ENCODE assay signal across 9 cellular contexts in genomic region chr7:151342811-151343210, GRCh38. TPM values are rescaled to one million over a fixed set of nuclear protein-coding genes. Genes with fewer than 3 reads are reported as not detected.
A peak's percentile ranks its signal among the peaks of the same experiment; 100 is the strongest.
DNase-seq lines count a peak whose midpoint lies in the region; FAIRE-seq and TF ChIP-seq lines count a peak whose summit lies in the region.
"Had no signal": no experiment of that assay in that cellular context is flagged by ENCODE, and none has a peak within 500 bp of the region (broad histone marks: within the 10 kb centered on the region; RNA-seq: fewer than 3 reads in every experiment).

No MANE protein-coding gene starts in this region.

- H3K9ac ChIP-seq in BLaER1 treated with 17β-estradiol and CSF1 and Interleukin-3, amounts not matched to agents 10 nM and 100 nM = peak overlapping the region; percentile 82 to 86 (median 84)
- peak overlapping the region; percentile 91 for H3K9ac ChIP-seq in mammary epithelial cell (ENCODE audit: insufficient read depth, low read length)
- H3K9ac ChIP-seq in neural cell (ENCODE audit: low read length) = no peak overlapping the region

- no peak for TF ChIP-seq RAD21 in neural cell (conservative IDR thresholded peaks at IDR 0.05)

- H3F3A ChIP-seq in neural cell (ENCODE audit: insufficient read depth, low read length, poor library complexity, severe bottlenecking) = no peaks in the 10 kb centered on the region

- no peak for DNase-seq in Jurkat, Clone E6-1 (ENCODE audit: low read depth, low spot score)
- DNase-seq in mammary epithelial cell (peak; percentile 25), CD1c-positive myeloid dendritic cell (ENCODE audit: extremely low spot score) (no peak), DMS114 treated with DMSO at 0.1 percent for 48 hours (lab: John Stamatoyannopoulos, UW; ENCODE audit: unreplicated experiment) (no peak), D721Med (ENCODE audit: insufficient read length, low spot score) (no peak), NCI-H2171 treated with DMSO at 0.1 percent for 48 hours (lab: John Stamatoyannopoulos, UW) (no peak)
- DNase-seq: substantia nigra had no signal

- peak overlapping the region; percentile 65 to 92 (median 87) for H3K4me2 ChIP-seq in BLaER1 treated with 17β-estradiol and CSF1 and Interleukin-3, amounts not matched to agents 10 nM and 100 nM
- peak overlapping the region; percentile 89 for H3K4me2 ChIP-seq in mammary epithelial cell (ENCODE audit: insufficient read depth, low read depth, low read length)
- H3K4me2 ChIP-seq in neural cell (ENCODE audit: low read length) = peak overlapping the region; percentile 59

- peaks cover 21 to 35% (median 28%) of the 10 kb centered on the region in 10 experiments for H3K4me1 ChIP-seq in BLaER1 treated with 17β-estradiol and CSF1 and Interleukin-3, amounts not matched to agents 10 nM and 100 nM
- no peaks in the 10 kb centered on the region for H3K4me1 ChIP-seq in mammary epithelial cell (ENCODE audit: insufficient read depth, low read length)

- no peaks in the 10 kb centered on the region; a peak in 1 of 22 replicates for H4K20me1 ChIP-seq in BLaER1 treated with 17β-estradiol and CSF1 and Interleukin-3, amounts not matched to agents 10 nM and 100 nM
- H4K20me1 ChIP-seq in mammary epithelial cell (ENCODE audit: insufficient read depth, low read length) (no peaks in the 10 kb centered on the region), neural cell (ENCODE audit: insufficient read depth) (no peaks in the 10 kb centered on the region)

- peak overlapping the region in 10 of 11 experiments; percentile 62 to 91 (median 80); a peak in 21 of 22 replicates for H3K27ac ChIP-seq in BLaER1 treated with 17β-estradiol and CSF1 and Interleukin-3, amounts not matched to agents 10 nM and 100 nM
- H3K27ac ChIP-seq in mammary epithelial cell (ENCODE audit: insufficient read depth, low read depth, low read length) (peak overlapping the region; percentile 72), neural cell (ENCODE audit: low read length) (no peak overlapping the region)

- peak overlapping the region; percentile 84 to 94 (median 87) for H3K4me3 ChIP-seq in BLaER1 treated with 17β-estradiol and CSF1 and Interleukin-3, amounts not matched to agents 10 nM and 100 nM
- peak overlapping the region; percentile 70 for H3K4me3 ChIP-seq in Jurkat, Clone E6-1 (ENCODE audit: low read length)
- H3K4me3 ChIP-seq in mammary epithelial cell (replicated peaks in 1 of 3; ENCODE audit: insufficient read depth in 1 of 3, low read depth in 2 of 3, low read length in 3 of 3) = peak overlapping the region; percentile 94 to 100 (median 99)
- peak overlapping the region; percentile 68 for H3K4me3 ChIP-seq in neural cell (ENCODE audit: low read length)

- TF ChIP-seq CTCF in mammary epithelial cell (conservative IDR thresholded peaks at IDR 0.05 in 1 of 2, IDR thresholded peaks at IDR 0.05 in 1 of 2; ENCODE audit: extremely low read depth in 1 of 2, insufficient read depth in 1 of 2, low read depth in 1 of 2, low read length in 2 of 2) (peak; percentile 5 to 12), neural cell (IDR thresholded peaks at IDR 0.05; ENCODE audit: poor library complexity, severe bottlenecking) (no peak), D721Med (IDR thresholded peaks at IDR 0.05; ENCODE audit: insufficient read depth, missing control alignments) (no peak)

- WGBS in mammary epithelial cell (ENCODE audit: low coverage, missing lambda C conversion rate) = 29% methylated on average over 8 of the region's 8 CpGs

- H2AFZ ChIP-seq in mammary epithelial cell (ENCODE audit: low read depth, low read length) (no peak overlapping the region), neural cell (ENCODE audit: low read depth, low read length) (no peak overlapping the region)

- in situ Hi-C loops in mammary epithelial cell (cut with MboI; ENCODE audit: low sequenced_read_pairs in 2 of 2) = no loop called here

- H3K9me2 ChIP-seq in neural cell (ENCODE audit: insufficient read depth, low read length) = no peaks in the 10 kb centered on the region

- no TSS peak for BruUV-seq in mammary epithelial cell (replicated peaks; lab: Mats Ljungman, UMichigan)

- peaks cover 24 to 37% (median 30%) of the 10 kb centered on the region in 11 experiments for H3K36me3 ChIP-seq in BLaER1 treated with 17β-estradiol and CSF1 and Interleukin-3, amounts not matched to agents 10 nM and 100 nM
- H3K36me3 ChIP-seq in mammary epithelial cell (ENCODE audit: insufficient read depth, low read length) (peaks cover 3% of the 10 kb centered on the region), neural cell (ENCODE audit: insufficient read depth, low read length) (peaks cover 6% of the 10 kb centered on the region)

- dilution Hi-C loops in mammary epithelial cell (cut with HindIII; ENCODE audit: low sequenced_read_pairs) = no loop called here

- no peak for FAIRE-seq in D721Med (lab: Jason Lieb, UNC)

- intact Hi-C loops in mammary epithelial cell (cut with micrococcal nuclease) = no loop called here

- H3K79me2 ChIP-seq in mammary epithelial cell (ENCODE audit: insufficient read depth, low read length) (peaks cover 21% of the 10 kb centered on the region), neural cell (replicated peaks; ENCODE audit: insufficient read depth, low read length) (peaks cover 3% of the 10 kb centered on the region)

- CTCF ChIA-PET in mammary epithelial cell (lab: Charles Lee; ENCODE audit: low non-redundant PET) = no interaction called here

- TF ChIP-seq EP300 in neural cell (conservative IDR thresholded peaks at IDR 0.05; ENCODE audit: poor library complexity, severe bottlenecking) = no peak

- no peaks in the 10 kb centered on the region for H3K27me3 ChIP-seq in BLaER1 treated with 17β-estradiol and CSF1 and Interleukin-3, amounts not matched to agents 10 nM and 100 nM
- H3K27me3 ChIP-seq in mammary epithelial cell (ENCODE audit: insufficient read depth, low read length) (no peaks in the 10 kb centered on the region), neural cell (ENCODE audit: insufficient read depth, low read depth, low read length) (no peaks in the 10 kb centered on the region)

- no peaks in the 10 kb centered on the region for H3K9me3 ChIP-seq in BLaER1 treated with 17β-estradiol and CSF1 and Interleukin-3, amounts not matched to agents 10 nM and 100 nM (replicated peaks in 1 of 11)
- H3K9me3 ChIP-seq in mammary epithelial cell (replicated peaks; ENCODE audit: insufficient read depth, low read length) (no peaks in the 10 kb centered on the region), neural cell (ENCODE audit: low read length) (no peaks in the 10 kb centered on the region)

TF ChIP-seq in neural cell, 6 proteins besides CTCF, POLR2A, EP300 and RAD21:
- TF ChIP-seq MXI1 (conservative IDR thresholded peaks at IDR 0.05; ENCODE audit: poor library complexity, severe bottlenecking) = no peak
- TF ChIP-seq REST (IDR thresholded peaks at IDR 0.05; ENCODE audit: borderline replicate concordance) = no peak
- no peak for TF ChIP-seq TAF1 (IDR thresholded peaks at IDR 0.05; ENCODE audit: low read depth)
- no peak for TF ChIP-seq SMC3 (conservative IDR thresholded peaks at IDR 0.05; ENCODE audit: poor library complexity)
- TF ChIP-seq EZH2 (IDR thresholded peaks at IDR 0.05; ENCODE audit: borderline replicate concordance, insufficient read depth, low read length, poor library complexity, severe bottlenecking) = no peak
- no peak for TF ChIP-seq POLR2AphosphoS5 (IDR thresholded peaks at IDR 0.05)
TF ChIP-seq in neural cell: peak in this region for 0.

RNA-seq across cellular contexts. Expression of gene NUB1, which starts 1.2 kb away (rescaled TPM):
- polyA plus RNA-seq in Jurkat, Clone E6-1 (2012; ENCODE audit: insufficient read depth, insufficient read length) = 53.0 TPM
- 10 to 100 TPM; 29.5 to 41.9 TPM for total RNA-seq in mammary epithelial cell
- polyA plus RNA-seq in mammary epithelial cell = 20.1 TPM
- 19.3 TPM for polyA minus RNA-seq in mammary epithelial cell
- polyA plus RNA-seq in neural cell = 40.0 and 48.4 TPM in 2 replicates
- 38.2 and 41.1 TPM in 2 replicates for polyA minus RNA-seq in neural cell

Comparison
In these comparisons a context has a peak if more than half of its experiments do, and no peak if none do; other contexts are left out.
1. CTCF ChIP-seq: peak in mammary epithelial cell (2 of 2); none in neural cell (single experiment) and D721Med (single experiment).
2. Peak in every context shown above with its lines, with median percentiles within 50 percentile points of each other: H3K4me2 ChIP-seq and H3K4me3 ChIP-seq.